In the genomic region with DNA sequence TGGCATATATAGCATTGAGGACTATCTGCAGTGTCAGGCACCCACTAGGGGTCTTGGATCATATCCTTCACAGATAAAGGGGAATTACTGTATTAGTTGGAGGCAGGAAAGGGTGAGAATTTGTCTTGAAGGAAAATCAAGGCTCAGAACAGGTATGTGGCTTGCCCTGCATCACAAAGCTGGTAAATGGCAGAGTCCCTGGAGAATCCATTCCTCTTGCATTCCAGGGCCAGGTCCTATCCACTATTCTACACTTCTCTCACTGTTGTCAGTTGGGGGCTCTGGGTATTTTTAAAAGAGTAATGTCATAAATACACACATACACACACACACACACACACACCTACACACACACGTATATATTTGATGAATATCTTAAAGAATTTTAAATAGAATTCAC, we compare ENCODE assay signal across 20 cellular contexts. TPM values are rescaled to one million over a fixed set of nuclear protein-coding genes. Genes with fewer than 3 reads are reported as not detected.
A peak's percentile ranks its signal among the peaks of the same experiment; 100 is the strongest.
DNase-seq lines count a peak whose midpoint lies in the region; ATAC-seq and TF ChIP-seq lines count a peak whose summit lies in the region.
"Had no signal": no experiment of that assay in that cellular context is flagged by ENCODE, and none has a peak within 500 bp of the region (broad histone marks: within the 10 kb centered on the region; RNA-seq: fewer than 3 reads in every experiment).

No MANE protein-coding gene starts in this region.

- CTCF ChIA-PET in WTC11 (lab: Charles Lee), result interaction anchor here (0.5 to 1.0 kb wide), 2 partner anchors 25 to 29 kb away, joined by 3 to 4 read pairs; no protein-coding TSS in a partner anchor
- CTCF ChIA-PET in CD8-positive, alpha-beta T cell (lab: Charles Lee), result no interaction called here

- H3K27me3 ChIP-seq in GM23338 (ENCODE audit: insufficient read depth), result no peaks in the 10 kb centered on the region
- no peaks in the 10 kb centered on the region for H3K27me3 ChIP-seq in iPS-20b (ENCODE audit: insufficient read depth, low read length)
- no peaks in the 10 kb centered on the region for H3K27me3 ChIP-seq in CD8-positive, alpha-beta T cell (ENCODE audit: insufficient read depth, low read length)
- H3K27me3 ChIP-seq: BLaER1 had no signal

- TF ChIP-seq CTCF in GM23338 (conservative IDR thresholded peaks at IDR 0.05; ENCODE audit: low read depth in 2 of 2) (no peak), WTC11 (IDR thresholded peaks at IDR 0.05) (no peak)
- TF ChIP-seq CTCF in CD8-positive, alpha-beta T cell (IDR thresholded peaks at IDR 0.05), result no peak

- H3K27ac ChIP-seq in GM23338 (ENCODE audit: low read depth), result peak overlapping the region; percentile 85
- no peak overlapping the region for H3K27ac ChIP-seq in iPS-20b (ENCODE audit: low read length)
- no peak overlapping the region for H3K27ac ChIP-seq in CD8-positive, alpha-beta T cell (ENCODE audit: low read depth, low read length)
- H3K27ac ChIP-seq: 22Rv1, BLaER1, HL-60 had no signal

- H3K27me3 Mint-ChIP-seq in GM23338 (ENCODE audit: insufficient read depth, low read depth, poor library complexity) (peaks cover 2% of the 10 kb centered on the region), WTC11 (ENCODE audit: low read depth) (no peaks in the 10 kb centered on the region)
- H3K27me3 Mint-ChIP-seq in CD8-positive, alpha-beta T cell (ENCODE audit: low read depth), result peaks cover 8% of the 10 kb centered on the region

- H3K9me3 ChIP-seq in iPS-20b (ENCODE audit: insufficient read depth, low read depth, low read length), result no peaks in the 10 kb centered on the region
- H3K9me3 ChIP-seq in CD8-positive, alpha-beta T cell (ENCODE audit: low read length), result no peaks in the 10 kb centered on the region
- H3K9me3 ChIP-seq: BLaER1 had no signal

- H3K36me3 Mint-ChIP-seq in GM23338 (ENCODE audit: low read depth) (peaks cover 4% of the 10 kb centered on the region; the same call in 2 of the 3 replicates), WTC11 (peaks cover 11% of the 10 kb centered on the region)
- no peaks in the 10 kb centered on the region for H3K36me3 Mint-ChIP-seq in CD8-positive, alpha-beta T cell
- H3K36me3 Mint-ChIP-seq: CD14-positive monocyte; CD4-positive, alpha-beta memory T cell had no signal

- H3K4me1 Mint-ChIP-seq in GM23338 (peaks cover 56% of the 10 kb centered on the region), WTC11 (peaks cover 65% of the 10 kb centered on the region)
- no peaks in the 10 kb centered on the region for H3K4me1 Mint-ChIP-seq in CD8-positive, alpha-beta T cell (ENCODE audit: low read depth)
- H3K4me1 Mint-ChIP-seq: CD14-positive monocyte; CD4-positive, alpha-beta memory T cell had no signal

- 0 out of 2 replicates have a peak overlapping the region, but pooled peaks have one; percentile 3 for H3K4me3 ChIP-seq in GM23338
- 0 out of 2 replicates have a peak overlapping the region, but pooled peaks have one; percentile 34 for H3K4me3 ChIP-seq in iPS-20b (ENCODE audit: low read length)
- no peak overlapping the region for H3K4me3 ChIP-seq in CD8-positive, alpha-beta T cell (ENCODE audit: low read depth, low read length)
- H3K4me3 ChIP-seq: BLaER1 had no signal

- no peaks in the 10 kb centered on the region for H3K9me2 ChIP-seq in GM23338 (ENCODE audit: insufficient read depth)

- H3K79me2 ChIP-seq in GM23338 (replicated peaks; ENCODE audit: insufficient read depth), result no peaks in the 10 kb centered on the region

- POLR2A ChIA-PET in WTC11 (lab: Charles Lee), result no interaction called here
- POLR2A ChIA-PET in CD8-positive, alpha-beta T cell (lab: Charles Lee), result no interaction called here

- H3K27ac Mint-ChIP-seq in GM23338 (no peak overlapping the region), WTC11 (peak overlapping the region; percentile 88)
- no peak overlapping the region for H3K27ac Mint-ChIP-seq in CD8-positive, alpha-beta T cell
- H3K27ac Mint-ChIP-seq: CD14-positive monocyte; CD4-positive, alpha-beta memory T cell; HFFc6 had no signal

- no peaks in the 10 kb centered on the region for H3K36me3 ChIP-seq in GM23338 (ENCODE audit: insufficient read depth)
- no peaks in the 10 kb centered on the region for H3K36me3 ChIP-seq in iPS-20b (ENCODE audit: insufficient read depth, low read depth, low read length)
- no peaks in the 10 kb centered on the region for H3K36me3 ChIP-seq in CD8-positive, alpha-beta T cell (ENCODE audit: insufficient read depth, low read length)
- H3K36me3 ChIP-seq: BLaER1 had no signal

- ATAC-seq in GM23338, result peak; percentile 94
- peak; percentile 95 for ATAC-seq in WTC11
- ATAC-seq in CD8-positive, alpha-beta T cell, result no peak
- ATAC-seq in GM18502 (IDR thresholded peaks at IDR 0.05; ENCODE audit: poor library complexity, unreplicated experiment), result no peak
- ATAC-seq: HCT116 had no signal

- no peak overlapping the region for H3K9ac ChIP-seq in iPS-20b (ENCODE audit: low read depth, low read length)
- H3K9ac ChIP-seq: BLaER1 had no signal

- H3K4me1 ChIP-seq in GM23338 (ENCODE audit: insufficient read depth), result peaks cover 52% of the 10 kb centered on the region
- peaks cover 43% of the 10 kb centered on the region for H3K4me1 ChIP-seq in iPS-20b (ENCODE audit: insufficient read depth, low read length)
- no peaks in the 10 kb centered on the region for H3K4me1 ChIP-seq in CD8-positive, alpha-beta T cell (ENCODE audit: insufficient read depth, low read length)
- H3K4me1 ChIP-seq: BLaER1 had no signal

- intact Hi-C loops in cardiac septum (cut with DNase I), result no loop called here
- intact Hi-C loops in CD8-positive, alpha-beta T cell (cut with DNase I, micrococcal nuclease), result no loop called here

- peaks cover 3% of the 10 kb centered on the region; the same call in 2 of the 3 replicates for H3K9me3 Mint-ChIP-seq in GM23338
- H3K9me3 Mint-ChIP-seq in WTC11, result peaks cover 19% of the 10 kb centered on the region
- H3K9me3 Mint-ChIP-seq in CD8-positive, alpha-beta T cell, result no peaks in the 10 kb centered on the region

- peak overlapping the region; percentile 27 for H3K4me2 ChIP-seq in GM23338
- H3K4me2 ChIP-seq: BLaER1 had no signal

- no peaks in the 10 kb centered on the region for H3F3A ChIP-seq in GM23338 (replicated peaks; ENCODE audit: low read depth)

- H3K4me3 Mint-ChIP-seq in GM23338 (no peak overlapping the region), WTC11 (peak overlapping the region; percentile 36; the same call in 1 of the 2 replicates)
- H3K4me3 Mint-ChIP-seq in CD8-positive, alpha-beta T cell, result no peak overlapping the region
- H3K4me3 Mint-ChIP-seq: CD14-positive monocyte; CD4-positive, alpha-beta memory T cell; HFFc6 had no signal

- H2AFZ ChIP-seq in GM23338, result no peak overlapping the region

- H4K20me1 ChIP-seq in GM23338 (replicated peaks; ENCODE audit: insufficient read depth), result no peaks in the 10 kb centered on the region
- H4K20me1 ChIP-seq: BLaER1 had no signal

- DNase-seq in GM23338 (ENCODE audit: low spot score) (peak; percentile 84), WTC11 (ENCODE audit: low spot score) (no peak), iPS DF 19.7 (ENCODE audit: low read depth, low spot score) (peak; percentile 60), cardiac septum (ENCODE audit: low spot score) (no peak), NOMO-1 (lab: John Stamatoyannopoulos, UW; ENCODE audit: unreplicated experiment in 2 of 2) (no peak)
- DNase-seq in CD8-positive, alpha-beta T cell, result no peak
- DNase-seq: Calu3; CD4-positive, alpha-beta memory T cell; DMS79 treated with DMSO at 0.1 percent for 48 hours; GF-D8; HFFc6; IMR-90 had no signal

TF ChIP-seq in WTC11, 78 proteins besides CTCF, POLR2A, EP300 and RAD21 (continues in another document):
- TF ChIP-seq, protein P1, sequence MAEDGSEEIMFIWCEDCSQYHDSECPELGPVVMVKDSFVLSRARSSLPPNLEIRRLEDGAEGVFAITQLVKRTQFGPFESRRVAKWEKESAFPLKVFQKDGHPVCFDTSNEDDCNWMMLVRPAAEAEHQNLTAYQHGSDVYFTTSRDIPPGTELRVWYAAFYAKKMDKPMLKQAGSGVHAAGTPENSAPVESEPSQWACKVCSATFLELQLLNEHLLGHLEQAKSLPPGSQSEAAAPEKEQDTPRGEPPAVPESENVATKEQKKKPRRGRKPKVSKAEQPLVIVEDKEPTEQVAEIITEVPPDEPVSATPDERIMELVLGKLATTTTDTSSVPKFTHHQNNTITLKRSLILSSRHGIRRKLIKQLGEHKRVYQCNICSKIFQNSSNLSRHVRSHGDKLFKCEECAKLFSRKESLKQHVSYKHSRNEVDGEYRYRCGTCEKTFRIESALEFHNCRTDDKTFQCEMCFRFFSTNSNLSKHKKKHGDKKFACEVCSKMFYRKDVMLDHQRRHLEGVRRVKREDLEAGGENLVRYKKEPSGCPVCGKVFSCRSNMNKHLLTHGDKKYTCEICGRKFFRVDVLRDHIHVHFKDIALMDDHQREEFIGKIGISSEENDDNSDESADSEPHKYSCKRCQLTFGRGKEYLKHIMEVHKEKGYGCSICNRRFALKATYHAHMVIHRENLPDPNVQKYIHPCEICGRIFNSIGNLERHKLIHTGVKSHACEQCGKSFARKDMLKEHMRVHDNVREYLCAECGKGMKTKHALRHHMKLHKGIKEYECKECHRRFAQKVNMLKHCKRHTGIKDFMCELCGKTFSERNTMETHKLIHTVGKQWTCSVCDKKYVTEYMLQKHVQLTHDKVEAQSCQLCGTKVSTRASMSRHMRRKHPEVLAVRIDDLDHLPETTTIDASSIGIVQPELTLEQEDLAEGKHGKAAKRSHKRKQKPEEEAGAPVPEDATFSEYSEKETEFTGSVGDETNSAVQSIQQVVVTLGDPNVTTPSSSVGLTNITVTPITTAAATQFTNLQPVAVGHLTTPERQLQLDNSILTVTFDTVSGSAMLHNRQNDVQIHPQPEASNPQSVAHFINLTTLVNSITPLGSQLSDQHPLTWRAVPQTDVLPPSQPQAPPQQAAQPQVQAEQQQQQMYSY (CRISPR knock-in tag; IDR thresholded peaks at IDR 0.05), result peak; percentile 91

RNA-seq across cellular contexts. Expression of a gene that starts 19.8 kb away (rescaled TPM):
- total RNA-seq in GM23338 (2014; rRNA removed; shearing (Covaris generic)), result 6.0 and 7.6 TPM in 2 replicates
- polyA plus RNA-seq in GM23338 (2016; fragmentation: Nextera tagmentation; extraction: Ambion mirVana), result 13.8 and 14.3 TPM in 2 replicates
- total RNA-seq in WTC11 (2021) (8.0 to 13.5 TPM (median 11.0 TPM) in 3 replicates), cardiac septum (45.1 TPM)
- total RNA-seq in CD8-positive, alpha-beta T cell, result not detected
- total RNA-seq: CD4-positive, alpha-beta memory T cell; HFFc6; IMR-90 had no signal
- polyA plus RNA-seq: AG04450; CD14-positive monocyte; CD4-positive, alpha-beta memory T cell; IMR-90 had no signal

Comparison
In these comparisons a context has a peak if more than half of its experiments do, and no peak if none do; other contexts are left out.
1. ATAC-seq: peak in GM23338 (single experiment) and WTC11 (single experiment); none in CD8-positive, alpha-beta T cell (single experiment) and GM18502 (single experiment).
2. DNase-seq: peak in GM23338 (single experiment) and iPS DF 19.7 (single experiment); none in WTC11 (single experiment), cardiac septum (single experiment), NOMO-1 (0 of 2) and CD8-positive, alpha-beta T cell (0 of 7).